8 cellular contexts compared by ENCODE assay signal in genomic region chr9:120619751-120620655, GRCh38. TPM values are rescaled to one million over a fixed set of nuclear protein-coding genes. Genes with fewer than 3 reads are reported as not detected.
A peak's percentile ranks its signal among the peaks of the same experiment; 100 is the strongest.
DNase-seq lines count a peak whose midpoint lies in the region; ATAC-seq, FAIRE-seq and TF ChIP-seq lines count a peak whose summit lies in the region.

No MANE protein-coding gene starts in this region.

- no peaks in the 10 kb centered on the region for H4K20me1 ChIP-seq in Loucy (ENCODE audit: insufficient read depth, low read length, poor library complexity, severe bottlenecking)

- H3F3A ChIP-seq in Loucy (ENCODE audit: low read depth): no peaks in the 10 kb centered on the region; the same call in 1 of the 2 replicates

- TF ChIP-seq EP300 in ovary (IDR thresholded peaks at IDR 0.05) (no peak), transverse colon (IDR thresholded peaks at IDR 0.05; ENCODE audit: low read depth) (no peak)

- H3K4me2 ChIP-seq in Loucy (ENCODE audit: low read depth, low read length, poor library complexity, severe bottlenecking): no peak overlapping the region

- peak; percentile 62 for DNase-seq in ACHN
- DNase-seq in SJCRH30: peak; percentile 60 to 86
- DNase-seq in activated naive CD4-positive, alpha-beta T cell treated with Interleukin-2 at 50 U/mL for 16 hours: peak; percentile 60
- peak in 1 of 2 donors; percentile 45 for DNase-seq in frontal cortex (ENCODE audit: low spot score in 2 of 2)
- peak in 4 of 5 donors; percentile 30 to 69 (median 44) for DNase-seq in ovary
- peak; percentile 55 for DNase-seq in transverse colon

- no peaks in the 10 kb centered on the region for H3K9me3 ChIP-seq in Loucy (ENCODE audit: insufficient read depth, low read depth, low read length)
- no peaks in the 10 kb centered on the region for H3K9me3 ChIP-seq in SJCRH30 (replicated peaks)
- H3K9me3 ChIP-seq in ovary: no peaks in the 10 kb centered on the region
- no peaks in the 10 kb centered on the region for H3K9me3 ChIP-seq in transverse colon

- H3K36me3 ChIP-seq in Loucy (ENCODE audit: insufficient read depth, low read length) (no peaks in the 10 kb centered on the region; the same call in 1 of the 2 replicates), SJCRH30 (no peaks in the 10 kb centered on the region), ovary (no peaks in the 10 kb centered on the region), transverse colon (peaks cover 0 to 5% (median 0%) of the 10 kb centered on the region in 4 donors)

- ATAC-seq in GM18511 (IDR thresholded peaks at IDR 0.05; ENCODE audit: unreplicated experiment): peak; percentile 61

- no peak overlapping the region for H2AFZ ChIP-seq in Loucy (ENCODE audit: low read length)

- TF ChIP-seq POLR2A in ovary (IDR thresholded peaks at IDR 0.05): no peak
- no peak for TF ChIP-seq POLR2A in transverse colon (IDR thresholded peaks at IDR 0.05)

- peak; percentile 96 for FAIRE-seq in frontal cortex (lab: Jason Lieb, UNC)

- H3K4me1 ChIP-seq in Loucy (ENCODE audit: insufficient read depth, low read length, poor library complexity, severe bottlenecking): peaks cover under 1% of the 10 kb centered on the region
- peaks cover 3% of the 10 kb centered on the region for H3K4me1 ChIP-seq in SJCRH30
- H3K4me1 ChIP-seq in ovary (ENCODE audit: insufficient read depth): no peaks in the 10 kb centered on the region
- H3K4me1 ChIP-seq in transverse colon: peaks cover 0 to 3% (median 0%) of the 10 kb centered on the region in 4 donors

- intact Hi-C loops in ovary (cut with DNase I): loop anchor here in 2 of 4 donors (10.0 kb wide), 1 partner anchor 95 kb away; the partner anchor contains the start of gene MEGF9 (in 2 of the 2)
- intact Hi-C loops in transverse colon (cut with DNase I; ENCODE audit: low total_unique reads): no loop called here

- 40 to 50% (median 48%) methylated on average over 8 of the region's 8 CpGs for WGBS in ovary, 3 donors
- 44 to 53% methylated on average over 8 of the region's 8 CpGs for WGBS in transverse colon (ENCODE audit: low coverage in 1 of 2), 2 donors

- H3K4me3 ChIP-seq in Loucy (ENCODE audit: low read length, poor library complexity, severe bottlenecking) (no peak overlapping the region), SJCRH30 (no peak overlapping the region), ovary (no peak overlapping the region), transverse colon (no peak overlapping the region)

- no peaks in the 10 kb centered on the region for H3K9me2 ChIP-seq in Loucy (replicated peaks; ENCODE audit: low read depth, low read length)

- TF ChIP-seq CTCF in Loucy (conservative IDR thresholded peaks at IDR 0.05; ENCODE audit: low read length) (peak; percentile 97), ovary (IDR thresholded peaks at IDR 0.05) (peak; percentile 71 to 80 (median 73)), transverse colon (IDR thresholded peaks at IDR 0.05) (peak; percentile 65 to 87 (median 82))

- H3K27me3 ChIP-seq in Loucy (ENCODE audit: insufficient read depth, low read length, poor library complexity, severe bottlenecking) (no peaks in the 10 kb centered on the region), SJCRH30 (no peaks in the 10 kb centered on the region), ovary (no peaks in the 10 kb centered on the region), transverse colon (no peaks in the 10 kb centered on the region)

- in situ Hi-C loops in ACHN (cut with HindIII; ENCODE audit: low pct_ligation_motif_present, low pct_unique_long_range_greater_than_20kb, low sequenced_read_pairs): no loop called here
- in situ Hi-C loops in transverse colon (cut with MboI; ENCODE audit: low pct_ligation_motif_present in 1 of 4, low pct_unique_long_range_greater_than_20kb in 1 of 4, low sequenced_read_pairs in 3 of 4): no loop called here

- H3K27ac ChIP-seq in SJCRH30: no peak overlapping the region
- H3K27ac ChIP-seq in ovary: no peak overlapping the region
- no peak overlapping the region for H3K27ac ChIP-seq in transverse colon

- no peaks in the 10 kb centered on the region for H3K79me2 ChIP-seq in Loucy (ENCODE audit: insufficient read depth, low read length)

- H3K9ac ChIP-seq in Loucy (ENCODE audit: low read depth, low read length, poor library complexity, severe bottlenecking): no peak overlapping the region

RNA-seq across cellular contexts. Expression of gene CDK5RAP2, which starts 40.0 kb away (rescaled TPM):
- 65.7 and 75.9 TPM in 2 replicates for total RNA-seq in SJCRH30 (2014; rRNA removed; shearing (Covaris generic))
- total RNA-seq in frontal cortex: 41.2 TPM
- 10 to 100 TPM; 35.1 to 59.4 (median 44.7) TPM for total RNA-seq in ovary
- polyA plus RNA-seq in ovary: 10 to 100 TPM; 30.8 to 61.1 TPM
- total RNA-seq in transverse colon: 100 to 1,000 TPM in 1 of 4 donors, 10 to 100 TPM in 3; 23.6 to 154 (median 28.0) TPM
